Comparison of ENCODE assay signal across 37 cellular contexts in the genomic region with DNA sequence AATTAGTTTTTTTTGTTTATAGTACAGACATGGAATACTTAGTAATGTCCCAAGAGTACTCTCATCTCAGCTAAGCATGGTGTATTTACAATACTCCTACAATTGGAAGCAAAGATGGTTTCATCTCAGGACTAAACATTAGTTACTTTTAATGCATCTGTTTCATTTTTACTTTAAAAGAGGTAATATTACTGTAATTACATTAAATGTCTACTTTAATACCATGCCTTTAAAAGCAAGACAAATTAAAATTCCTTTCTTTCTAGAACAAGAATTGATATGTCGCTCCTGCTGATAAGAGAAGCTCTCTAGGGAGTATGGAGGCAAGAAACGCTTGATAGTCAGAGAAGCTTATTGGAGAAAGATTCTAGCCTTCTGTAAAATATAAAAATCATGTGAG.
"Had no signal": no experiment of that assay in that cellular context is flagged by ENCODE, and none has a peak within 500 bp of the region (broad histone marks: within the 10 kb centered on the region; RNA-seq: fewer than 3 reads in every experiment).

No MANE protein-coding gene starts in this region.

- H3K9ac ChIP-seq: KMS-11 had no signal

- H3K36me3 ChIP-seq: MG63 had no signal

- H3K4me2 ChIP-seq: KMS-11 had no signal

- H3K27ac ChIP-seq: KMS-11 had no signal

- H3K4me3 ChIP-seq: MG63 had no signal

- DNase-seq: Karpas-422, Kasumi-1, KG1, MG63, MM.1S, MV-4-11, NCI-H1048, NCI-H1092, NCI-H1092 treated with DMSO at 0.1 percent for 48 hours, NCI-H1105, NCI-H1105 treated with DMSO at 0.1 percent for 48 hours, NCI-H1417, NCI-H1417 treated with DMSO at 0.1 percent for 48 hours, NCI-H1436, NCI-H1436 treated with DMSO at 0.1 percent for 48 hours, NCI-H146, NCI-H1694, NCI-H1694 treated with DMSO at 0.1 percent for 48 hours, NCI-H187, NCI-H187 treated with DMSO at 0.1 percent for 48 hours, NCI-H1930, NCI-H2029, NCI-H2029 treated with DMSO at 0.1 percent for 48 hours, NCI-H2081, NCI-H2081 treated with DMSO at 0.1 percent for 48 hours, NCI-H2107, NCI-H2171, NCI-H2171 treated with DMSO at 0.1 percent for 48 hours, NCI-H2227 treated with DMSO at 0.1 percent for 48 hours, NCI-H226, NCI-H345, NCI-H446, NCI-H446 treated with DMSO at 0.1 percent for 48 hours, NCI-H510A, NCI-H510A treated with DMSO at 0.1 percent for 48 hours, NCI-H524 had no signal

- H3K27me3 ChIP-seq: MG63 had no signal
